Comparison of ENCODE assay signal across 10 cellular contexts in the genomic region with DNA sequence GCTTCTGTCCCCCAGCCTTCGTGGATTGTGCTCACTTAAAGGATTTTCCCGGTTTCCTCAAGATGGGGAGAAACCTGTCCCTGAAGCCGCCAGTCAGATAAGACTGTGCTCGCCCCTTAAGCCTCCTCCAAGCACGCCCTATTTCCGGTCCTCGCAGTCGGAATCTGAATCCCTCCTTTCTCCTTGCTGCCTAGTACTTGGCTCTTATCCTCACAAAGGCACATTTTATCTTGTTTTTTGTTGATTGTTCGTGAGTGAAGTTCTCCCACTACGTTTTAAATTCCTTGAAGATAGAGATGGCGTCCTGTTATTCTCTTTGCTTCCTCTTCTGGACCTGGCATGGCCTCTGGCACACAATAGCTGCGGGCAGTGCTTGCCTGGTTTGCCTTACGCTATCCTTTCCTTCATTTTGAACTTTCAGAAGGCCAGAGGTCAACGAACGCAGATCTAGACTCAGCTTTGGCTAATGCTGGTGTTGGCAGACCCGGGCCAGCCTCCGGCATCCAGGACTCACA. TPM values are rescaled to one million over a fixed set of nuclear protein-coding genes. Genes with fewer than 3 reads are reported as not detected.
A peak's percentile ranks its signal among the peaks of the same experiment; 100 is the strongest.
DNase-seq lines count a peak whose midpoint lies in the region; ATAC-seq and TF ChIP-seq lines count a peak whose summit lies in the region.
"Had no signal": no experiment of that assay in that cellular context is flagged by ENCODE, and none has a peak within 500 bp of the region (broad histone marks: within the 10 kb centered on the region; RNA-seq: fewer than 3 reads in every experiment).

No MANE protein-coding gene starts in this region.

- DNase-seq in left kidney (ENCODE audit: low read depth, low spot score) (peak; percentile 38), left colon (no peak), Peyer's patch (no peak), NCI-H1417 treated with DMSO at 0.1 percent for 48 hours (lab: John Stamatoyannopoulos, UW) (no peak)
- DNase-seq in stimulated activated effector memory CD8-positive, alpha-beta T cell treated with anti-CD3 and anti-CD28 coated beads, Interleukin-12 subunit alpha, Interleukin-12 subunit beta, amount 100 ng/mL, for 72 hours (ENCODE audit: low spot score in 2 of 2) = no peak
- DNase-seq: activated CD4-positive, CD25-positive, alpha-beta regulatory T cell treated with anti-CD3 and anti-CD28 coated beads, Interleukin-2, amount 50 U/mL, for 72 hours; effector memory CD4-positive, alpha-beta T cell had no signal

- H3K36me3 ChIP-seq in HUES6 (ENCODE audit: control insufficient read depth, insufficient read depth, low read length) = peaks cover 7% of the 10 kb centered on the region; the same call in 1 of the 2 replicates
- H3K36me3 ChIP-seq in Peyer's patch = no peaks in the 10 kb centered on the region

- peak overlapping the region; percentile 55 for H3K9ac ChIP-seq in HUES6 (ENCODE audit: low read length)

- no peak for TF ChIP-seq CTCF in Peyer's patch (IDR thresholded peaks at IDR 0.05)

- peaks cover 6% of the 10 kb centered on the region for H3K36me3 Mint-ChIP-seq in stimulated activated effector memory CD8-positive, alpha-beta T cell treated with anti-CD3 and anti-CD28 coated beads, Interleukin-12 subunit alpha, Interleukin-12 subunit beta, amount 100 ng/mL, for 72 hours

- H3K27ac ChIP-seq in HUES6 (ENCODE audit: low read depth, low read length) = no peak overlapping the region
- H3K27ac ChIP-seq in cingulate gyrus (ENCODE audit: low read depth, low read length) = peak overlapping the region; percentile 93
- peak overlapping the region in 1 of 4 donors; percentile 31 for H3K27ac ChIP-seq in Peyer's patch

- H3K9me3 ChIP-seq in HUES6 (ENCODE audit: control insufficient read depth, insufficient read depth, low read depth, low read length) (no peaks in the 10 kb centered on the region), Peyer's patch (no peaks in the 10 kb centered on the region)

- intact Hi-C loops in left colon (cut with DNase I, micrococcal nuclease) = no loop called here

- H3K27ac Mint-ChIP-seq in stimulated activated effector memory CD8-positive, alpha-beta T cell treated with anti-CD3 and anti-CD28 coated beads, Interleukin-12 subunit alpha, Interleukin-12 subunit beta, amount 100 ng/mL, for 72 hours = no peak overlapping the region

- no peaks in the 10 kb centered on the region for H3K9me3 Mint-ChIP-seq in stimulated activated effector memory CD8-positive, alpha-beta T cell treated with anti-CD3 and anti-CD28 coated beads, Interleukin-12 subunit alpha, Interleukin-12 subunit beta, amount 100 ng/mL, for 72 hours

- no peak for ATAC-seq in stimulated activated effector memory CD8-positive, alpha-beta T cell treated with anti-CD3 and anti-CD28 coated beads, Interleukin-12 subunit alpha, Interleukin-12 subunit beta, amount 100 ng/mL, for 72 hours
- no peak for ATAC-seq in left colon
- no peak for ATAC-seq in HG02852 (IDR thresholded peaks at IDR 0.05; ENCODE audit: unreplicated experiment)

- H3K4me1 Mint-ChIP-seq in stimulated activated effector memory CD8-positive, alpha-beta T cell treated with anti-CD3 and anti-CD28 coated beads, Interleukin-12 subunit alpha, Interleukin-12 subunit beta, amount 100 ng/mL, for 72 hours = peaks cover 12% of the 10 kb centered on the region

- H3K4me3 ChIP-seq in HUES6 (ENCODE audit: low read depth, low read length) (peak overlapping the region; percentile 62), Peyer's patch (peak overlapping the region in 2 of 4 donors; percentile 32 to 46)

- H3K27me3 ChIP-seq in HUES6 (ENCODE audit: control insufficient read depth, insufficient read depth, low read length) (peaks cover 45% of the 10 kb centered on the region), Peyer's patch (peaks cover 0 to 6% of the 10 kb centered on the region in 2 donors)

- H3K4me1 ChIP-seq in HUES6 (ENCODE audit: control insufficient read depth, insufficient read depth, low read length) (peaks cover 10% of the 10 kb centered on the region; the same call in 1 of the 2 replicates), Peyer's patch (peaks cover 9 to 23% (median 14%) of the 10 kb centered on the region in 4 donors)

- peak overlapping the region; percentile 2 for H3K4me3 Mint-ChIP-seq in stimulated activated effector memory CD8-positive, alpha-beta T cell treated with anti-CD3 and anti-CD28 coated beads, Interleukin-12 subunit alpha, Interleukin-12 subunit beta, amount 100 ng/mL, for 72 hours

- no peak for TF ChIP-seq POLR2A in Peyer's patch (IDR thresholded peaks at IDR 0.05)

RNA-seq across cellular contexts. Expression of a gene that starts 1.7 kb away (rescaled TPM):
- 1 to 10 TPM; 4.3 to 7.7 TPM for total RNA-seq in left colon
- 10 to 100 TPM in 1 of 4 donors, 1 to 10 TPM in 3; 4.1 to 16.6 (median 5.0) TPM for total RNA-seq in Peyer's patch
